ENCODE assay signal across 12 cellular contexts in the genomic region with DNA sequence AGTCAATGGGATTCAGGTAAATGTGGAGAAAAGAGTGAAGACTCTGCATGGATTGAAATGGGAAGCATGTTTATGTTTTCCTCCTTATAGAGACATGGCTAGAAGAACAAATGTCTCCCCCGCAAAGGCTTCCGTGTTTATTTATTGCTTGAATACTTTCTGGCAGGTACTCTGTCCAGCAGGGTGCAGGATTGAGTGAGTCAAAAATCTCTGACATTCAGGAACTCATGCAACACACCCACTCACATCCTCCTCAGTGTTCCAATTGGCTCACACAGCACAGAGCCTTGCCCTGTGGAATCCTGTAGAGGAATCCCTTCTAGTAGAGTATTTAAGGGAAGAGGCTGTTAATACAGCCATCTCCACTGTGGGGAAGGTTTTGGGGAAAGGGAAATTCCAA.
DNase-seq lines count a peak whose midpoint lies in the region; ATAC-seq, FAIRE-seq and TF ChIP-seq lines count a peak whose summit lies in the region.
"Had no signal": no experiment of that assay in that cellular context is flagged by ENCODE, and none has a peak within 500 bp of the region (broad histone marks: within the 10 kb centered on the region; RNA-seq: fewer than 3 reads in every experiment).

No MANE protein-coding gene starts in this region.

- TF ChIP-seq EP300 in HepG2 (IDR thresholded peaks at IDR 0.05; ENCODE audit: low read depth in 2 of 2, low read length in 2 of 2) (no peak), HepG2 (CRISPR knock-in tag; IDR thresholded peaks at IDR 0.05; ENCODE audit: borderline replicate concordance) (no peak)

- no peak overlapping the region for H2AFZ ChIP-seq in HepG2 (ENCODE audit: low read length)

- BruUV-seq in HepG2 (replicated peaks; lab: Mats Ljungman, UMichigan), result no TSS peak

- H4K20me1 ChIP-seq in HepG2 (ENCODE audit: insufficient read depth, low read length), result no peaks in the 10 kb centered on the region
- H4K20me1 ChIP-seq: BLaER1 treated with 17β-estradiol and CSF1 and Interleukin-3, amounts not matched to agents 10 nM and 100 nM had no signal

- no peaks in the 10 kb centered on the region for H3K9me3 ChIP-seq in HepG2 (ENCODE audit: low read length)
- H3K9me3 ChIP-seq in right lobe of liver, result no peaks in the 10 kb centered on the region
- H3K9me3 ChIP-seq in colonic mucosa, result no peaks in the 10 kb centered on the region
- H3K9me3 ChIP-seq: BLaER1 treated with 17β-estradiol and CSF1 and Interleukin-3, amounts not matched to agents 10 nM and 100 nM had no signal

- H3K79me2 ChIP-seq in HepG2 (ENCODE audit: insufficient read depth, low read length), result no peaks in the 10 kb centered on the region

- TF ChIP-seq POLR2A in HepG2 (IDR thresholded peaks at IDR 0.05; ENCODE audit: insufficient read depth in 1 of 2, low read depth in 2 of 2, low read length in 2 of 2) (no peak), right lobe of liver (IDR thresholded peaks at IDR 0.05) (no peak)

- TF ChIP-seq CTCF in HepG2 (CRISPR knock-in tag; IDR thresholded peaks at IDR 0.05), result no peak
- no peak for TF ChIP-seq CTCF in right lobe of liver (IDR thresholded peaks at IDR 0.05)
- peak; percentile 16 for TF ChIP-seq CTCF in colonic mucosa (IDR thresholded peaks at IDR 0.05)

- POLR2A ChIA-PET in HepG2 (lab: Yijun Ruan, JAX), result no interaction called here

- no peak overlapping the region for H3K4me2 ChIP-seq in HepG2 (ENCODE audit: low read depth, low read length)
- H3K4me2 ChIP-seq: BLaER1 treated with 17β-estradiol and CSF1 and Interleukin-3, amounts not matched to agents 10 nM and 100 nM had no signal

- H3K4me3 ChIP-seq in HepG2 (replicated peaks in 1 of 3; ENCODE audit: insufficient read depth in 1 of 3, low read depth in 2 of 3, low read length in 3 of 3) (no peak overlapping the region), right lobe of liver (no peak overlapping the region), colonic mucosa (no peak overlapping the region)
- H3K4me3 ChIP-seq: BLaER1 treated with 17β-estradiol and CSF1 and Interleukin-3, amounts not matched to agents 10 nM and 100 nM had no signal

- FAIRE-seq in HepG2 (lab: Jason Lieb, UNC) (no peak), RCC 7860 (lab: Jason Lieb, UNC) (no peak)
- FAIRE-seq: islet of Langerhans had no signal

- intact Hi-C loops in HepG2 (cut with micrococcal nuclease; ENCODE audit: unreplicated experiment), result loop anchor here (5.0 kb wide), 1 partner anchor 309 kb away; no protein-coding TSS in a partner anchor
- intact Hi-C loops in right lobe of liver (cut with DNase I), result no loop called here
- intact Hi-C loops in colonic mucosa (cut with DNase I), result loop anchor here (5.0 kb wide), 1 partner anchor 309 kb away; no protein-coding TSS in a partner anchor

- ATAC-seq in HepG2, result peak; percentile 44; the same call in 2 of the 3 replicates
- ATAC-seq in right lobe of liver, result no peak
- ATAC-seq in HG03039 (IDR thresholded peaks at IDR 0.05; ENCODE audit: unreplicated experiment), result peak; percentile 79

- no peaks in the 10 kb centered on the region for H3K27me3 ChIP-seq in HepG2 (ENCODE audit: control insufficient read depth in 1 of 2, insufficient read depth in 2 of 2, low read length in 2 of 2)
- H3K27me3 ChIP-seq in right lobe of liver, result no peaks in the 10 kb centered on the region
- H3K27me3 ChIP-seq in colonic mucosa, result no peaks in the 10 kb centered on the region
- H3K27me3 ChIP-seq: BLaER1 treated with 17β-estradiol and CSF1 and Interleukin-3, amounts not matched to agents 10 nM and 100 nM had no signal

- H3K9ac ChIP-seq in HepG2 (ENCODE audit: insufficient read depth, low read depth, low read length), result no peak overlapping the region
- H3K9ac ChIP-seq in colonic mucosa (ENCODE audit: low read depth in 2 of 2, low read length in 2 of 2), result no peak overlapping the region
- H3K9ac ChIP-seq: BLaER1 treated with 17β-estradiol and CSF1 and Interleukin-3, amounts not matched to agents 10 nM and 100 nM had no signal

- peak; percentile 1 for DNase-seq in HepG2 (ENCODE audit: low spot score)
- DNase-seq in right lobe of liver, result no peak
- peak; percentile 38 for DNase-seq in colonic mucosa
- DNase-seq in activated CD4-positive, alpha-beta T cell treated with anti-CD3 and anti-CD28 coated beads for 48 hours, result no peak
- no peak for DNase-seq in stimulated activated CD4-positive, alpha-beta T cell treated with anti-CD3 and anti-CD28 coated beads, Interleukin-4, amount 100 ng/mL, for 1 hour
- no peak for DNase-seq in RCC 7860 (ENCODE audit: low spot score)
- no peak for DNase-seq in activated T-cell treated with anti-CD3 and anti-CD28 coated beads, Interleukin-2, amount 50 U/mL, for 48 hours
- DNase-seq: NCI-H226; stimulated activated naive CD4-positive, alpha-beta T cell had no signal

- CTCF ChIA-PET in HepG2 (lab: Yijun Ruan, JAX; ENCODE audit: low intra/inter-chr PET ratio, low total read pairs), result no interaction called here

- in situ Hi-C loops in HepG2 (cut with HindIII; ENCODE audit: extremely low pct_ligation_motif_present, low pct_unique_long_range_greater_than_20kb), result no loop called here

- H3K4me1 ChIP-seq in HepG2 (ENCODE audit: insufficient read depth, low read length), result no peaks in the 10 kb centered on the region
- no peaks in the 10 kb centered on the region for H3K4me1 ChIP-seq in right lobe of liver
- no peaks in the 10 kb centered on the region for H3K4me1 ChIP-seq in colonic mucosa

- 0% methylated on average over 2 of the region's 2 CpGs for WGBS in HepG2 (ENCODE audit: low lambda C conversion rate)
- WGBS in right lobe of liver (ENCODE audit: insufficient coverage, low coverage, low lambda C conversion rate, missing lambda C conversion rate), result 38% methylated on average over 2 of the region's 2 CpGs

- TF ChIP-seq RAD21 in HepG2 (CRISPR knock-in tag; IDR thresholded peaks at IDR 0.05), result no peak

- H3K27ac ChIP-seq in HepG2 (ENCODE audit: extremely low read length, insufficient read depth, low read length), result no peak overlapping the region
- H3K27ac ChIP-seq in right lobe of liver, result no peak overlapping the region
- no peak overlapping the region for H3K27ac ChIP-seq in colonic mucosa
- H3K27ac ChIP-seq: BLaER1 treated with 17β-estradiol and CSF1 and Interleukin-3, amounts not matched to agents 10 nM and 100 nM had no signal

- H3K36me3 ChIP-seq in HepG2 (replicated peaks in 1 of 2; ENCODE audit: control insufficient read depth in 1 of 2, insufficient read depth in 2 of 2, low read length in 2 of 2) (no peaks in the 10 kb centered on the region), right lobe of liver (no peaks in the 10 kb centered on the region), colonic mucosa (no peaks in the 10 kb centered on the region)
- H3K36me3 ChIP-seq: BLaER1 treated with 17β-estradiol and CSF1 and Interleukin-3, amounts not matched to agents 10 nM and 100 nM had no signal

TF ChIP-seq in HepG2, 621 proteins besides CTCF, POLR2A, EP300 and RAD21:
- TF ChIP-seq ZNF614 (CRISPR knock-in tag; IDR thresholded peaks at IDR 0.05; ENCODE audit: borderline replicate concordance) (no peak), ZEB1 (IDR thresholded peaks at IDR 0.05; ENCODE audit: insufficient replicate concordance, low read depth) (no peak), GTF2F1 (IDR thresholded peaks at IDR 0.05; ENCODE audit: low read length) (no peak), ZFY (CRISPR knock-in tag; IDR thresholded peaks at IDR 0.05) (no peak), ISX (CRISPR knock-in tag; conservative IDR thresholded peaks at IDR 0.05) (no peak), SPEN (CRISPR knock-in tag; IDR thresholded peaks at IDR 0.05; ENCODE audit: low read depth) (no peak), ISL2 (CRISPR knock-in tag; IDR thresholded peaks at IDR 0.05) (no peak), TRIM24 (CRISPR knock-in tag; IDR thresholded peaks at IDR 0.05) (no peak), ZNF24 (IDR thresholded peaks at IDR 0.05) (no peak), NFYB (CRISPR knock-in tag; IDR thresholded peaks at IDR 0.05) (no peak), NFYC (CRISPR knock-in tag; IDR thresholded peaks at IDR 0.05) (no peak), ZNF225 (CRISPR knock-in tag; IDR thresholded peaks at IDR 0.05) (no peak), MAF1 (CRISPR knock-in tag; IDR thresholded peaks at IDR 0.05; ENCODE audit: borderline replicate concordance) (no peak), ZFAT (CRISPR knock-in tag; conservative IDR thresholded peaks at IDR 0.05) (no peak), POGZ (CRISPR knock-in tag; IDR thresholded peaks at IDR 0.05) (no peak), CBX1 (IDR thresholded peaks at IDR 0.05; ENCODE audit: low read depth) (no peak)
- TF ChIP-seq, protein P1, sequence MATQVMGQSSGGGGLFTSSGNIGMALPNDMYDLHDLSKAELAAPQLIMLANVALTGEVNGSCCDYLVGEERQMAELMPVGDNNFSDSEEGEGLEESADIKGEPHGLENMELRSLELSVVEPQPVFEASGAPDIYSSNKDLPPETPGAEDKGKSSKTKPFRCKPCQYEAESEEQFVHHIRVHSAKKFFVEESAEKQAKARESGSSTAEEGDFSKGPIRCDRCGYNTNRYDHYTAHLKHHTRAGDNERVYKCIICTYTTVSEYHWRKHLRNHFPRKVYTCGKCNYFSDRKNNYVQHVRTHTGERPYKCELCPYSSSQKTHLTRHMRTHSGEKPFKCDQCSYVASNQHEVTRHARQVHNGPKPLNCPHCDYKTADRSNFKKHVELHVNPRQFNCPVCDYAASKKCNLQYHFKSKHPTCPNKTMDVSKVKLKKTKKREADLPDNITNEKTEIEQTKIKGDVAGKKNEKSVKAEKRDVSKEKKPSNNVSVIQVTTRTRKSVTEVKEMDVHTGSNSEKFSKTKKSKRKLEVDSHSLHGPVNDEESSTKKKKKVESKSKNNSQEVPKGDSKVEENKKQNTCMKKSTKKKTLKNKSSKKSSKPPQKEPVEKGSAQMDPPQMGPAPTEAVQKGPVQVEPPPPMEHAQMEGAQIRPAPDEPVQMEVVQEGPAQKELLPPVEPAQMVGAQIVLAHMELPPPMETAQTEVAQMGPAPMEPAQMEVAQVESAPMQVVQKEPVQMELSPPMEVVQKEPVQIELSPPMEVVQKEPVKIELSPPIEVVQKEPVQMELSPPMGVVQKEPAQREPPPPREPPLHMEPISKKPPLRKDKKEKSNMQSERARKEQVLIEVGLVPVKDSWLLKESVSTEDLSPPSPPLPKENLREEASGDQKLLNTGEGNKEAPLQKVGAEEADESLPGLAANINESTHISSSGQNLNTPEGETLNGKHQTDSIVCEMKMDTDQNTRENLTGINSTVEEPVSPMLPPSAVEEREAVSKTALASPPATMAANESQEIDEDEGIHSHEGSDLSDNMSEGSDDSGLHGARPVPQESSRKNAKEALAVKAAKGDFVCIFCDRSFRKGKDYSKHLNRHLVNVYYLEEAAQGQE (IDR thresholded peaks at IDR 0.05; ENCODE audit: borderline replicate concordance in 1 of 2, low read depth in 1 of 2, low read length in 2 of 2), result no peak
- TF ChIP-seq, protein P2, sequence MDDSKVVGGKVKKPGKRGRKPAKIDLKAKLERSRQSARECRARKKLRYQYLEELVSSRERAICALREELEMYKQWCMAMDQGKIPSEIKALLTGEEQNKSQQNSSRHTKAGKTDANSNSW (CRISPR knock-in tag; IDR thresholded peaks at IDR 0.05; ENCODE audit: borderline replicate concordance), result no peak

Comparison
In these comparisons a context has a peak if more than half of its experiments do, and no peak if none do; other contexts are left out.
1. ATAC-seq: peak in HepG2 (single experiment) and HG03039 (single experiment); none in right lobe of liver (0 of 4).
2. DNase-seq: peak in HepG2 (single experiment) and colonic mucosa (single experiment); none in right lobe of liver (0 of 3), activated CD4-positive, alpha-beta T cell treated with anti-CD3 and anti-CD28 coated beads for 48 hours (single experiment), stimulated activated CD4-positive, alpha-beta T cell treated with anti-CD3 and anti-CD28 coated beads, Interleukin-4, amount 100 ng/mL, for 1 hour (single experiment), RCC 7860 (single experiment) and activated T-cell treated with anti-CD3 and anti-CD28 coated beads, Interleukin-2, amount 50 U/mL, for 48 hours (0 of 2).
3. intact Hi-C loops: an anchor here in HepG2 (5.0 kb wide) and colonic mucosa (5.0 kb wide); none called in right lobe of liver.